ENCODE assay signal across 1 cellular context in genomic region chr7:132518102-132518838, GRCh38.
TF ChIP-seq lines count a peak whose summit lies in the region.

No MANE protein-coding gene starts in this region.

TF ChIP-seq in HEK293, 187 proteins besides CTCF, POLR2A, EP300 and RAD21:
- TF ChIP-seq, protein P1, sequence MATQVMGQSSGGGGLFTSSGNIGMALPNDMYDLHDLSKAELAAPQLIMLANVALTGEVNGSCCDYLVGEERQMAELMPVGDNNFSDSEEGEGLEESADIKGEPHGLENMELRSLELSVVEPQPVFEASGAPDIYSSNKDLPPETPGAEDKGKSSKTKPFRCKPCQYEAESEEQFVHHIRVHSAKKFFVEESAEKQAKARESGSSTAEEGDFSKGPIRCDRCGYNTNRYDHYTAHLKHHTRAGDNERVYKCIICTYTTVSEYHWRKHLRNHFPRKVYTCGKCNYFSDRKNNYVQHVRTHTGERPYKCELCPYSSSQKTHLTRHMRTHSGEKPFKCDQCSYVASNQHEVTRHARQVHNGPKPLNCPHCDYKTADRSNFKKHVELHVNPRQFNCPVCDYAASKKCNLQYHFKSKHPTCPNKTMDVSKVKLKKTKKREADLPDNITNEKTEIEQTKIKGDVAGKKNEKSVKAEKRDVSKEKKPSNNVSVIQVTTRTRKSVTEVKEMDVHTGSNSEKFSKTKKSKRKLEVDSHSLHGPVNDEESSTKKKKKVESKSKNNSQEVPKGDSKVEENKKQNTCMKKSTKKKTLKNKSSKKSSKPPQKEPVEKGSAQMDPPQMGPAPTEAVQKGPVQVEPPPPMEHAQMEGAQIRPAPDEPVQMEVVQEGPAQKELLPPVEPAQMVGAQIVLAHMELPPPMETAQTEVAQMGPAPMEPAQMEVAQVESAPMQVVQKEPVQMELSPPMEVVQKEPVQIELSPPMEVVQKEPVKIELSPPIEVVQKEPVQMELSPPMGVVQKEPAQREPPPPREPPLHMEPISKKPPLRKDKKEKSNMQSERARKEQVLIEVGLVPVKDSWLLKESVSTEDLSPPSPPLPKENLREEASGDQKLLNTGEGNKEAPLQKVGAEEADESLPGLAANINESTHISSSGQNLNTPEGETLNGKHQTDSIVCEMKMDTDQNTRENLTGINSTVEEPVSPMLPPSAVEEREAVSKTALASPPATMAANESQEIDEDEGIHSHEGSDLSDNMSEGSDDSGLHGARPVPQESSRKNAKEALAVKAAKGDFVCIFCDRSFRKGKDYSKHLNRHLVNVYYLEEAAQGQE (tag by site-specific recombination; IDR thresholded peaks at IDR 0.05) = peak; percentile 93
- TF ChIP-seq ZNF202 (tag by site-specific recombination; IDR thresholded peaks at IDR 0.05; ENCODE audit: borderline replicate concordance) (no peak), ZNF146 (tag by site-specific recombination; IDR thresholded peaks at IDR 0.05) (no peak), ZNF174 (tag by site-specific recombination; IDR thresholded peaks at IDR 0.05) (no peak)
- TF ChIP-seq, protein P2, sequence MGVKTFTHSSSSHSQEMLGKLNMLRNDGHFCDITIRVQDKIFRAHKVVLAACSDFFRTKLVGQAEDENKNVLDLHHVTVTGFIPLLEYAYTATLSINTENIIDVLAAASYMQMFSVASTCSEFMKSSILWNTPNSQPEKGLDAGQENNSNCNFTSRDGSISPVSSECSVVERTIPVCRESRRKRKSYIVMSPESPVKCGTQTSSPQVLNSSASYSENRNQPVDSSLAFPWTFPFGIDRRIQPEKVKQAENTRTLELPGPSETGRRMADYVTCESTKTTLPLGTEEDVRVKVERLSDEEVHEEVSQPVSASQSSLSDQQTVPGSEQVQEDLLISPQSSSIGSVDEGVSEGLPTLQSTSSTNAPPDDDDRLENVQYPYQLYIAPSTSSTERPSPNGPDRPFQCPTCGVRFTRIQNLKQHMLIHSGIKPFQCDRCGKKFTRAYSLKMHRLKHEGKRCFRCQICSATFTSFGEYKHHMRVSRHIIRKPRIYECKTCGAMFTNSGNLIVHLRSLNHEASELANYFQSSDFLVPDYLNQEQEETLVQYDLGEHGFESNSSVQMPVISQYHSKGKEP (tag by site-specific recombination; IDR thresholded peaks at IDR 0.05) = no peak
- TF ChIP-seq, protein P3, sequence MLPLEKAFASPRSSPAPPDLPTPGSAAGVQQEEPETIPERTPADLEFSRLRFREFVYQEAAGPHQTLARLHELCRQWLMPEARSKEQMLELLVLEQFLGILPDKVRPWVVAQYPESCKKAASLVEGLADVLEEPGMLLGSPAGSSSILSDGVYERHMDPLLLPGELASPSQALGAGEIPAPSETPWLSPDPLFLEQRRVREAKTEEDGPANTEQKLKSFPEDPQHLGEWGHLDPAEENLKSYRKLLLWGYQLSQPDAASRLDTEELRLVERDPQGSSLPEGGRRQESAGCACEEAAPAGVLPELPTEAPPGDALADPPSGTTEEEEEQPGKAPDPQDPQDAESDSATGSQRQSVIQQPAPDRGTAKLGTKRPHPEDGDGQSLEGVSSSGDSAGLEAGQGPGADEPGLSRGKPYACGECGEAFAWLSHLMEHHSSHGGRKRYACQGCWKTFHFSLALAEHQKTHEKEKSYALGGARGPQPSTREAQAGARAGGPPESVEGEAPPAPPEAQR (tag by site-specific recombination; IDR thresholded peaks at IDR 0.05) = no peak
